ENCODE assay signal across 2 cellular contexts in the genomic region with DNA sequence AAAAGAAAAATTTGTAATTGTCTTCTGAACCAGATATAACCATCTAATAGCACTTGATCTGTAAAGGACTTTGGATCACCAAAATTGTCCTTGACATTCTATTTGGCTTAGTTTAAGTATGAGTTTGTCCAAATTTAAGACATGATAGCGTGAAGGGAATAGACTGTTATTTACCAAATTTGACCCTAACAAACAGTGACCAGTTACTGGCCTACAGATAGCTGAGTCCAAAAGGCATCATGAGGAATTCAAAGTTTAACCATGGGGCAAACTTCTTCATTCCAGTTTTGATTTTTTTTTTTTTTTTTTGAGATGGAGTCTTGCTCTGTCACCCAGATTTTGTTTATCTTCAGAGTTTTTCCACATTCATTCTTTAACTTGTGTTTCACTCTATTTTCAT.
TF ChIP-seq lines count a peak whose summit lies in the region.

No MANE protein-coding gene starts in this region.

TF ChIP-seq in IMR-90, 13 proteins besides CTCF, POLR2A, EP300 and RAD21:
- TF ChIP-seq MXI1 (IDR thresholded peaks at IDR 0.05; ENCODE audit: borderline replicate concordance, low read depth, low read length) (no peak), BHLHE40 (IDR thresholded peaks at IDR 0.05; ENCODE audit: low read depth, low read length) (no peak), CEBPB (IDR thresholded peaks at IDR 0.05; ENCODE audit: low read depth, low read length) (no peak), MAZ (IDR thresholded peaks at IDR 0.05; ENCODE audit: borderline replicate concordance, low read depth, low read length) (no peak)
- TF ChIP-seq, protein P1, sequence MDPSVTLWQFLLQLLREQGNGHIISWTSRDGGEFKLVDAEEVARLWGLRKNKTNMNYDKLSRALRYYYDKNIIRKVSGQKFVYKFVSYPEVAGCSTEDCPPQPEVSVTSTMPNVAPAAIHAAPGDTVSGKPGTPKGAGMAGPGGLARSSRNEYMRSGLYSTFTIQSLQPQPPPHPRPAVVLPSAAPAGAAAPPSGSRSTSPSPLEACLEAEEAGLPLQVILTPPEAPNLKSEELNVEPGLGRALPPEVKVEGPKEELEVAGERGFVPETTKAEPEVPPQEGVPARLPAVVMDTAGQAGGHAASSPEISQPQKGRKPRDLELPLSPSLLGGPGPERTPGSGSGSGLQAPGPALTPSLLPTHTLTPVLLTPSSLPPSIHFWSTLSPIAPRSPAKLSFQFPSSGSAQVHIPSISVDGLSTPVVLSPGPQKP (IDR thresholded peaks at IDR 0.05; ENCODE audit: borderline replicate concordance, low read depth, low read length) = no peak
TF ChIP-seq in IMR-90: peak in this region for 0.

TF ChIP-seq in liver, 16 proteins besides CTCF, POLR2A, EP300 and RAD21:
- TF ChIP-seq, protein P2, sequence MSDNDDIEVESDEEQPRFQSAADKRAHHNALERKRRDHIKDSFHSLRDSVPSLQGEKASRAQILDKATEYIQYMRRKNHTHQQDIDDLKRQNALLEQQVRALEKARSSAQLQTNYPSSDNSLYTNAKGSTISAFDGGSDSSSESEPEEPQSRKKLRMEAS (IDR thresholded peaks at IDR 0.05) = peak; percentile 76
- TF ChIP-seq HNF4A (conservative IDR thresholded peaks at IDR 0.05) = peak; percentile 98 to 99
- peak; percentile 89 for TF ChIP-seq HNF4G (IDR thresholded peaks at IDR 0.05)
- TF ChIP-seq SP1 (IDR thresholded peaks at IDR 0.05) = peak; percentile 64
- TF ChIP-seq FOXA1 (IDR thresholded peaks at IDR 0.05) = peak; percentile 59
- TF ChIP-seq JUND (IDR thresholded peaks at IDR 0.05) = peak; percentile 42 to 77
- TF ChIP-seq EGR1 (IDR thresholded peaks at IDR 0.05; ENCODE audit: low read depth in 2 of 2) = no peak
- TF ChIP-seq YY1 (IDR thresholded peaks at IDR 0.05) = peak; percentile 49
- peak; percentile 61 for TF ChIP-seq FOXA2 (IDR thresholded peaks at IDR 0.05)
- TF ChIP-seq RXRA (IDR thresholded peaks at IDR 0.05) = peak; percentile 91 to 93
- TF ChIP-seq, protein P3, sequence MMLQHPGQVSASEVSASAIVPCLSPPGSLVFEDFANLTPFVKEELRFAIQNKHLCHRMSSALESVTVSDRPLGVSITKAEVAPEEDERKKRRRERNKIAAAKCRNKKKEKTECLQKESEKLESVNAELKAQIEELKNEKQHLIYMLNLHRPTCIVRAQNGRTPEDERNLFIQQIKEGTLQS (IDR thresholded peaks at IDR 0.05) = no peak
- peak; percentile 89 for TF ChIP-seq NR2F2 (IDR thresholded peaks at IDR 0.05)
- TF ChIP-seq GABPA (IDR thresholded peaks at IDR 0.05 in 1 of 2, conservative IDR thresholded peaks at IDR 0.05 in 1 of 2) = no peak
- TF ChIP-seq TAF1 (conservative IDR thresholded peaks at IDR 0.05) = no peak
- TF ChIP-seq, protein P4, sequence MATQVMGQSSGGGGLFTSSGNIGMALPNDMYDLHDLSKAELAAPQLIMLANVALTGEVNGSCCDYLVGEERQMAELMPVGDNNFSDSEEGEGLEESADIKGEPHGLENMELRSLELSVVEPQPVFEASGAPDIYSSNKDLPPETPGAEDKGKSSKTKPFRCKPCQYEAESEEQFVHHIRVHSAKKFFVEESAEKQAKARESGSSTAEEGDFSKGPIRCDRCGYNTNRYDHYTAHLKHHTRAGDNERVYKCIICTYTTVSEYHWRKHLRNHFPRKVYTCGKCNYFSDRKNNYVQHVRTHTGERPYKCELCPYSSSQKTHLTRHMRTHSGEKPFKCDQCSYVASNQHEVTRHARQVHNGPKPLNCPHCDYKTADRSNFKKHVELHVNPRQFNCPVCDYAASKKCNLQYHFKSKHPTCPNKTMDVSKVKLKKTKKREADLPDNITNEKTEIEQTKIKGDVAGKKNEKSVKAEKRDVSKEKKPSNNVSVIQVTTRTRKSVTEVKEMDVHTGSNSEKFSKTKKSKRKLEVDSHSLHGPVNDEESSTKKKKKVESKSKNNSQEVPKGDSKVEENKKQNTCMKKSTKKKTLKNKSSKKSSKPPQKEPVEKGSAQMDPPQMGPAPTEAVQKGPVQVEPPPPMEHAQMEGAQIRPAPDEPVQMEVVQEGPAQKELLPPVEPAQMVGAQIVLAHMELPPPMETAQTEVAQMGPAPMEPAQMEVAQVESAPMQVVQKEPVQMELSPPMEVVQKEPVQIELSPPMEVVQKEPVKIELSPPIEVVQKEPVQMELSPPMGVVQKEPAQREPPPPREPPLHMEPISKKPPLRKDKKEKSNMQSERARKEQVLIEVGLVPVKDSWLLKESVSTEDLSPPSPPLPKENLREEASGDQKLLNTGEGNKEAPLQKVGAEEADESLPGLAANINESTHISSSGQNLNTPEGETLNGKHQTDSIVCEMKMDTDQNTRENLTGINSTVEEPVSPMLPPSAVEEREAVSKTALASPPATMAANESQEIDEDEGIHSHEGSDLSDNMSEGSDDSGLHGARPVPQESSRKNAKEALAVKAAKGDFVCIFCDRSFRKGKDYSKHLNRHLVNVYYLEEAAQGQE (IDR thresholded peaks at IDR 0.05) = peak; percentile 60
- peak; percentile 72 for TF ChIP-seq ZBTB33 (IDR thresholded peaks at IDR 0.05)
TF ChIP-seq in liver: peak in this region for 12.
